Comparison of ENCODE assay signal across 23 cellular contexts in the genomic region with DNA sequence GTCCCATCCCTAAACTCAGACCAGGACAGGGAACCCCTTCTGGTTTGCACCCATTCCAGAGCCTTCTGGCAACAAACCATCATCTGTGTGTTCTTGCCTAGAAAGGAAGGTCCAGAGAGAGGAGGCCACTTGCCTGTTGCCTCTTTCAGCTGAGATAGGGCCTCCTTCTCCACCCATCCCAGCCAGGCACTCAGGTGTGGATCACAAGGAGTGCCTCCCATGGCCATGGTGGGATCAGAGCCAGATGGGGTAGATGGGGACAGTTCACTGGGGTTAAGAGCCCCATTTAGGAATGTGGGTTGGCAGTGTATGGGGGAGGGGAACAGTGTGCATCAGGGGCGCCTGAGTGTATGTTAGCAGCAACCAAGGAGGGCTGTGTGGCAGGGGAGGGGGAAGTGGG. TPM values are rescaled to one million over a fixed set of nuclear protein-coding genes. Genes with fewer than 3 reads are reported as not detected.
A peak's percentile ranks its signal among the peaks of the same experiment; 100 is the strongest.
DNase-seq lines count a peak whose midpoint lies in the region; FAIRE-seq and TF ChIP-seq lines count a peak whose summit lies in the region.
"Had no signal": no experiment of that assay in that cellular context is flagged by ENCODE, and none has a peak within 500 bp of the region (broad histone marks: within the 10 kb centered on the region; RNA-seq: fewer than 3 reads in every experiment).

No MANE protein-coding gene starts in this region.

- H3K14ac ChIP-seq in H1 (ENCODE audit: insufficient read length), result no peak overlapping the region
- peak overlapping the region in 1 of 2 experiments; percentile 84 for H3K14ac ChIP-seq in mesenchymal stem cell (ENCODE audit: low read length in 2 of 2)

- no peak overlapping the region for H2BK120ac ChIP-seq in H1 (replicated peaks; ENCODE audit: low read depth, low read length)
- H2BK120ac ChIP-seq in mesenchymal stem cell (ENCODE audit: low read depth, low read length), result no peak overlapping the region

- no peak overlapping the region for H3K4me2 ChIP-seq in mammary epithelial cell (ENCODE audit: insufficient read depth, low read depth, low read length)
- H3K4me2 ChIP-seq in H1 (ENCODE audit: insufficient read depth in 1 of 2, low read depth in 2 of 2, low read length in 2 of 2), result no peak overlapping the region
- H3K4me2 ChIP-seq in mesenchymal stem cell (ENCODE audit: low read length, poor library complexity, severe bottlenecking), result no peak overlapping the region
- H3K4me2 ChIP-seq: BLaER1, GM23338, PC-9 had no signal

- no peaks in the 10 kb centered on the region for H3K27me3 Mint-ChIP-seq in MCF 10A (ENCODE audit: insufficient read depth, unreplicated experiment)
- H3K27me3 Mint-ChIP-seq: CD4-positive, alpha-beta T cell had no signal

- peaks cover 51% of the 10 kb centered on the region for H3K4me1 ChIP-seq in mammary epithelial cell (ENCODE audit: insufficient read depth, low read length)
- H3K4me1 ChIP-seq in H1 (replicated peaks in 1 of 4; ENCODE audit: control insufficient read depth in 3 of 4, insufficient read depth in 4 of 4, low read length in 3 of 4), result peaks cover 0 to 2% (median under 1%) of the 10 kb centered on the region in 4 experiments; a peak in 3 of 7 replicates
- no peaks in the 10 kb centered on the region for H3K4me1 ChIP-seq in mesenchymal stem cell (ENCODE audit: control insufficient read depth, insufficient read depth, low read depth, low read length)
- no peaks in the 10 kb centered on the region for H3K4me1 ChIP-seq in colonic mucosa
- H3K4me1 ChIP-seq: BLaER1 had no signal

- H4K91ac ChIP-seq in H1 (replicated peaks; ENCODE audit: insufficient read length, low read length) (no peak overlapping the region), mesenchymal stem cell (ENCODE audit: low read length) (peak overlapping the region; percentile 25)

- H3K9ac ChIP-seq in mammary epithelial cell (ENCODE audit: insufficient read depth, low read length) (no peak overlapping the region), H1 (replicated peaks in 1 of 4; ENCODE audit: extremely low read depth in 1 of 4, low read depth in 3 of 4, low read length in 3 of 4) (no peak overlapping the region), mesenchymal stem cell (ENCODE audit: low read length) (no peak overlapping the region), colonic mucosa (ENCODE audit: low read depth in 2 of 2, low read length in 2 of 2) (no peak overlapping the region)
- H3K9ac ChIP-seq: BLaER1 had no signal

- no peak for DNase-seq in mammary epithelial cell
- no peak for DNase-seq in MCF 10A (ENCODE audit: unreplicated experiment)
- DNase-seq in H1 (ENCODE audit: low read depth in 1 of 2, low spot score in 2 of 2), result no peak
- no peak for DNase-seq in mesenchymal stem cell
- no peak for DNase-seq in GM13976 (ENCODE audit: low spot score)
- no peak for DNase-seq in activated CD4-positive, CD25-positive, alpha-beta regulatory T cell treated with anti-CD3 and anti-CD28 coated beads, Interleukin-2, amount 50 U/mL, for 72 hours
- DNase-seq in colonic mucosa, result no peak
- DNase-seq in KBM-7, result no peak
- DNase-seq: CD4-positive, alpha-beta T cell; Kasumi-1; MV-4-11; NCI-H1105; NCI-H1436 treated with DMSO at 0.1 percent for 48 hours; NCI-H1930; NCI-H2107; NCI-H526 treated with DMSO at 0.1 percent for 48 hours; PC-9; SHP77 had no signal

- WGBS in mammary epithelial cell (ENCODE audit: low coverage, missing lambda C conversion rate), result 100% methylated on average over 1 of the region's 1 CpG
- WGBS in H1 (ENCODE audit: extremely low coverage in 1 of 2, insufficient coverage in 1 of 2, insufficient read length in 1 of 2, insufficient replicate concordance in 2 of 2, low coverage in 1 of 2, low lambda C conversion rate in 2 of 2, missing lambda C conversion rate in 1 of 2), 2 experiments, result 100% methylated on average over 1 of the region's 1 CpG; no CpG with 5 or more reads in 1 of the 2 experiments
- no CpG with 5 or more reads among the region's 1 CpG for WGBS in mesenchymal stem cell

- no peak overlapping the region for H2AK5ac ChIP-seq in H1 (ENCODE audit: low read depth, low read length)
- H2AK5ac ChIP-seq in mesenchymal stem cell (ENCODE audit: low read length, severe bottlenecking), result peak overlapping the region; percentile 3

- no peak overlapping the region for H2BK5ac ChIP-seq in H1 (ENCODE audit: low read depth, low read length)
- H2BK5ac ChIP-seq in mesenchymal stem cell (ENCODE audit: low read depth, low read length, poor library complexity, severe bottlenecking), result no peak overlapping the region

- intact Hi-C loops in mammary epithelial cell (cut with micrococcal nuclease), result no loop called here
- intact Hi-C loops in MCF 10A (cut with micrococcal nuclease), result no loop called here
- intact Hi-C loops in colonic mucosa (cut with DNase I), result no loop called here

- H2BK15ac ChIP-seq in H1 (ENCODE audit: low read length) (no peak overlapping the region), mesenchymal stem cell (ENCODE audit: low read depth, poor library complexity, severe bottlenecking) (no peak overlapping the region)

- peaks cover 23% of the 10 kb centered on the region for H3K4me1 Mint-ChIP-seq in MCF 10A (ENCODE audit: insufficient read depth, unreplicated experiment)

- H2BK20ac ChIP-seq in H1 (ENCODE audit: low read length), result no peak overlapping the region

- BruUV-seq in mammary epithelial cell (replicated peaks; lab: Mats Ljungman, UMichigan) (no TSS peak), MCF 10A (replicated peaks; lab: Mats Ljungman, UMichigan) (no TSS peak)

- no peak overlapping the region for H3K23ac ChIP-seq in H1 (ENCODE audit: insufficient read length)
- no peak overlapping the region for H3K23ac ChIP-seq in mesenchymal stem cell (ENCODE audit: low read length in 2 of 2)

- in situ Hi-C loops in mammary epithelial cell (cut with MboI; ENCODE audit: low sequenced_read_pairs in 2 of 2) (no loop called here), GM13976 (cut with MboI; ENCODE audit: low sequenced_read_pairs, unreplicated experiment) (loop anchor here (10.0 kb wide), 1 partner anchor 122 kb away; no protein-coding TSS in a partner anchor), KBM-7 (cut with MboI; ENCODE audit: low pct_unique_long_range_greater_than_20kb, low sequenced_read_pairs) (loop anchor here (10.0 kb wide), 1 partner anchor 122 kb away; no protein-coding TSS in a partner anchor)

- H3K79me1 ChIP-seq in H1 (ENCODE audit: low read depth, low read length), result no peaks in the 10 kb centered on the region
- peaks cover 26% of the 10 kb centered on the region for H3K79me1 ChIP-seq in mesenchymal stem cell (replicated peaks; ENCODE audit: low read length, poor library complexity, severe bottlenecking)

- dilution Hi-C loops in mammary epithelial cell (cut with HindIII; ENCODE audit: low sequenced_read_pairs), result no loop called here

- H3K4me3 ChIP-seq in mammary epithelial cell (replicated peaks in 1 of 3; ENCODE audit: insufficient read depth in 1 of 3, low read depth in 2 of 3, low read length in 3 of 3) (no peak overlapping the region), H1 (ENCODE audit: extremely low read depth in 1 of 4, insufficient read depth in 2 of 4, low read depth in 3 of 4, low read length in 4 of 4) (no peak overlapping the region), mesenchymal stem cell (ENCODE audit: insufficient read depth in 1 of 2, low read depth in 1 of 2, low read length in 2 of 2) (no peak overlapping the region), colonic mucosa (no peak overlapping the region)
- H3K4me3 ChIP-seq: BLaER1, GM23338, PC-9 had no signal

- H4K5ac ChIP-seq in H1 (ENCODE audit: insufficient read length, low read depth, low read length), result no peak overlapping the region

- H3K27me3 ChIP-seq in mammary epithelial cell (ENCODE audit: insufficient read depth, low read length) (no peaks in the 10 kb centered on the region), H1 (replicated peaks in 1 of 4; ENCODE audit: control insufficient read depth in 3 of 4, extremely low read depth in 1 of 4, insufficient read depth in 3 of 4, low read length in 3 of 4) (no peaks in the 10 kb centered on the region), mesenchymal stem cell (ENCODE audit: control insufficient read depth in 1 of 2, insufficient read depth in 1 of 2, low read length in 2 of 2) (no peaks in the 10 kb centered on the region), colonic mucosa (no peaks in the 10 kb centered on the region)
- H3K27me3 ChIP-seq: BLaER1 had no signal

- no peaks in the 10 kb centered on the region for H4K20me1 ChIP-seq in mammary epithelial cell (ENCODE audit: insufficient read depth, low read length)
- H4K20me1 ChIP-seq in H1 (replicated peaks in 1 of 2; ENCODE audit: control insufficient read depth in 1 of 2, insufficient read depth in 2 of 2, low read length in 2 of 2), result no peaks in the 10 kb centered on the region
- H4K20me1 ChIP-seq: BLaER1 had no signal

- H4K8ac ChIP-seq in H1 (ENCODE audit: extremely low read depth, insufficient read depth, low read length) (no peak overlapping the region), mesenchymal stem cell (ENCODE audit: low read length) (peak overlapping the region; percentile 19)

- peaks cover 11% of the 10 kb centered on the region for H3K79me2 ChIP-seq in mammary epithelial cell (ENCODE audit: insufficient read depth, low read length)
- H3K79me2 ChIP-seq in H1 (ENCODE audit: control insufficient read depth in 1 of 2, insufficient read depth in 2 of 2, low read length in 2 of 2), result no peaks in the 10 kb centered on the region

- no peak overlapping the region for H2BK12ac ChIP-seq in H1 (ENCODE audit: low read depth, low read length)
- peak overlapping the region in 1 of 2 experiments; percentile 45 for H2BK12ac ChIP-seq in mesenchymal stem cell (ENCODE audit: low read length in 2 of 2)

- H3K56ac ChIP-seq in H1 (replicated peaks; ENCODE audit: insufficient read length, low read depth, low read length), result no peak overlapping the region

- TF ChIP-seq RAD21 in H1 (IDR thresholded peaks at IDR 0.05 in 1 of 2, conservative IDR thresholded peaks at IDR 0.05 in 1 of 2; ENCODE audit: low read depth in 2 of 2, low read length in 2 of 2), result no peak

- H3K27ac ChIP-seq in mammary epithelial cell (ENCODE audit: insufficient read depth, low read depth, low read length) (peak overlapping the region; percentile 83), H1 (ENCODE audit: low read depth, low read length) (no peak overlapping the region), mesenchymal stem cell (ENCODE audit: low read length, poor library complexity, severe bottlenecking) (no peak overlapping the region), colonic mucosa (no peak overlapping the region)
- H3K27ac ChIP-seq: BLaER1, HL-60, PC-9 had no signal

- TF ChIP-seq EP300 in H1 (IDR thresholded peaks at IDR 0.05; ENCODE audit: borderline replicate concordance in 1 of 2, low read depth in 2 of 2, low read length in 2 of 2), result no peak

- no peak for TF ChIP-seq POLR2A in H1 (IDR thresholded peaks at IDR 0.05; ENCODE audit: control extremely low read depth in 1 of 2, low read depth in 2 of 2, low read length in 2 of 2)

- no peak overlapping the region for H3K27ac Mint-ChIP-seq in MCF 10A (ENCODE audit: low read depth, unreplicated experiment)
- H3K27ac Mint-ChIP-seq: CD4-positive, alpha-beta T cell; GM23338 had no signal

- H3K18ac ChIP-seq in H1 (ENCODE audit: extremely low read depth, low read length) (0 out of 2 replicates have a peak overlapping the region, but pooled peaks have one; percentile 24), mesenchymal stem cell (ENCODE audit: low read depth in 1 of 2, low read length in 2 of 2) (peak overlapping the region in 1 of 2 experiments; percentile 64)

- POLR2A ChIA-PET in MCF 10A (lab: Yijun Ruan, JAX) (interaction anchor here (0.6 to 1.6 kb wide), 10 partner anchors 11 to 603 kb away, joined by 3 to 12 read pairs (median 4); a partner anchor contains a TSS), H1 (lab: Charles Lee; ENCODE audit: partially characterized antibody) (interaction anchor here (1.0 kb wide), 1 partner anchor 18 kb away, joined by 3 read pairs; no protein-coding TSS in a partner anchor)

- FAIRE-seq in H1 (lab: Jason Lieb, UNC), result no peak
- FAIRE-seq: A204.1, D721Med had no signal

- H3K4me3 Mint-ChIP-seq in MCF 10A (ENCODE audit: unreplicated experiment), result no peak overlapping the region
- H3K4me3 Mint-ChIP-seq: CD4-positive, alpha-beta T cell; GM23338 had no signal

- no peaks in the 10 kb centered on the region for H3K23me2 ChIP-seq in H1 (ENCODE audit: low read depth, low read length)

- CTCF ChIA-PET in mammary epithelial cell (lab: Charles Lee; ENCODE audit: low non-redundant PET), result no interaction called here
- CTCF ChIA-PET in MCF 10A (lab: Yijun Ruan, JAX), result interaction anchor here (0.6 to 8.0 kb wide), 7 partner anchors 14 to 397 kb away, joined by 3 to 207 read pairs (median 4); no protein-coding TSS in a partner anchor
- CTCF ChIA-PET in H1 (lab: Charles Lee; ENCODE audit: partially characterized antibody), result interaction anchor here (0.7 to 7.2 kb wide), 12 partner anchors 21 to 557 kb away, joined by 3 to 75 read pairs (median 4); no protein-coding TSS in a partner anchor

- H3K9me3 ChIP-seq in mammary epithelial cell (replicated peaks; ENCODE audit: insufficient read depth, low read length) (no peaks in the 10 kb centered on the region), H1 (ENCODE audit: insufficient read depth in 2 of 2, low read depth in 1 of 2, low read length in 1 of 2) (no peaks in the 10 kb centered on the region), mesenchymal stem cell (ENCODE audit: control insufficient read depth, low read length) (no peaks in the 10 kb centered on the region), colonic mucosa (no peaks in the 10 kb centered on the region)
- H3K9me3 ChIP-seq: BLaER1 had no signal

- no peaks in the 10 kb centered on the region for H3K9me3 Mint-ChIP-seq in MCF 10A (ENCODE audit: unreplicated experiment)
- H3K9me3 Mint-ChIP-seq: CD4-positive, alpha-beta T cell; GM23338 had no signal

- H3K36me3 Mint-ChIP-seq in MCF 10A (ENCODE audit: insufficient read depth, unreplicated experiment), result peaks cover 5% of the 10 kb centered on the region

- no peak overlapping the region for H2AFZ ChIP-seq in mammary epithelial cell (ENCODE audit: low read depth, low read length)
- no peak overlapping the region for H2AFZ ChIP-seq in H1 (ENCODE audit: low read length)
- H2AFZ ChIP-seq in mesenchymal stem cell (ENCODE audit: low read depth, low read length), result no peak overlapping the region
- H2AFZ ChIP-seq: GM23338, PC-9 had no signal

- H3K36me3 ChIP-seq in mammary epithelial cell (ENCODE audit: insufficient read depth, low read length), result no peaks in the 10 kb centered on the region
- H3K36me3 ChIP-seq in H1 (ENCODE audit: control insufficient read depth in 2 of 4, insufficient read depth in 4 of 4, low read length in 3 of 4), result no peaks in the 10 kb centered on the region
- peaks cover 14 to 23% of the 10 kb centered on the region in 2 experiments for H3K36me3 ChIP-seq in mesenchymal stem cell (ENCODE audit: control insufficient read depth in 1 of 2, insufficient read depth in 2 of 2, low read depth in 1 of 2, low read length in 2 of 2)
- no peaks in the 10 kb centered on the region for H3K36me3 ChIP-seq in colonic mucosa

- TF ChIP-seq CTCF in mammary epithelial cell (conservative IDR thresholded peaks at IDR 0.05 in 1 of 2, IDR thresholded peaks at IDR 0.05 in 1 of 2; ENCODE audit: extremely low read depth in 1 of 2, insufficient read depth in 1 of 2, low read depth in 1 of 2, low read length in 2 of 2) (no peak), MCF 10A (IDR thresholded peaks at IDR 0.05; ENCODE audit: unreplicated experiment) (no peak), H1 (IDR thresholded peaks at IDR 0.05; ENCODE audit: control extremely low read depth in 1 of 3, insufficient read depth in 1 of 3, low read depth in 1 of 3, low read length in 3 of 3) (no peak), GM13976 (IDR thresholded peaks at IDR 0.05; ENCODE audit: borderline replicate concordance, control extremely low read depth, extremely low read depth, insufficient read depth, missing control alignments) (no peak), colonic mucosa (IDR thresholded peaks at IDR 0.05) (no peak)

- no peak overlapping the region for H3K4ac ChIP-seq in H1 (replicated peaks; ENCODE audit: insufficient read length, low read depth, low read length)
- no peak overlapping the region for H3K4ac ChIP-seq in mesenchymal stem cell (ENCODE audit: low read depth in 1 of 2, low read length in 2 of 2)

RNA-seq across cellular contexts. Expression of a gene that starts 8.9 kb away (rescaled TPM):
- total RNA-seq in mammary epithelial cell, result 10 to 100 TPM; 65.3 to 81.7 TPM
- 86.8 TPM for polyA plus RNA-seq in mammary epithelial cell
- 149 TPM for polyA minus RNA-seq in mammary epithelial cell
- 28.6 and 38.8 TPM in 2 replicates for total RNA-seq in MCF 10A (2022)
- total RNA-seq in H1 (2021; fragmentation: NEBNext Ultra II Directional; extraction: Animal tissue kit (Norgen Biotek cat#: 25700)), result 42.2 and 42.8 TPM in 2 replicates
- polyA plus RNA-seq in H1 (2011; rRNA removed), result 19.6 and 20.3 TPM in 2 replicates
- 22.2 TPM for polyA plus RNA-seq in H1 (2011; cell fraction: cytosol; rRNA removed)
- polyA plus RNA-seq in H1 (2011; cell fraction: nucleus; rRNA removed), result 20.5 TPM
- 25.2 to 32.1 TPM (median 28.0 TPM) in 4 replicates for polyA plus RNA-seq in H1 (2012, experiment 1 of 2)
- polyA plus RNA-seq in H1 (2012, experiment 2 of 2), result 14.3 TPM
- polyA plus RNA-seq in H1 (2013, experiment 1 of 2), result 19.7 TPM
- polyA plus RNA-seq in H1 (2013, experiment 2 of 2), result 20.6 TPM
- polyA minus RNA-seq in H1 (2011; rRNA and poly(A)+ RNA removed), result 45.2 and 57.2 TPM in 2 replicates
- polyA minus RNA-seq in H1 (2011; cell fraction: cytosol; rRNA and poly(A)+ RNA removed), result 26.3 TPM
- 14.2 TPM for polyA minus RNA-seq in H1 (2011; cell fraction: nucleus; rRNA and poly(A)+ RNA removed)
- 29.3 TPM for polyA plus RNA-seq in mesenchymal stem cell (2013, experiment 1 of 2)
- 28.9 TPM for polyA plus RNA-seq in mesenchymal stem cell (2013, experiment 2 of 2)
- 10 to 100 TPM; 75.0 to 76.7 TPM for total RNA-seq in colonic mucosa

Comparison
In these comparisons a context has a peak if more than half of its experiments do, and no peak if none do; other contexts are left out.
1. in situ Hi-C loops: an anchor here in GM13976 (10.0 kb wide) and KBM-7 (10.0 kb wide); none called in mammary epithelial cell.